In the genomic region with DNA sequence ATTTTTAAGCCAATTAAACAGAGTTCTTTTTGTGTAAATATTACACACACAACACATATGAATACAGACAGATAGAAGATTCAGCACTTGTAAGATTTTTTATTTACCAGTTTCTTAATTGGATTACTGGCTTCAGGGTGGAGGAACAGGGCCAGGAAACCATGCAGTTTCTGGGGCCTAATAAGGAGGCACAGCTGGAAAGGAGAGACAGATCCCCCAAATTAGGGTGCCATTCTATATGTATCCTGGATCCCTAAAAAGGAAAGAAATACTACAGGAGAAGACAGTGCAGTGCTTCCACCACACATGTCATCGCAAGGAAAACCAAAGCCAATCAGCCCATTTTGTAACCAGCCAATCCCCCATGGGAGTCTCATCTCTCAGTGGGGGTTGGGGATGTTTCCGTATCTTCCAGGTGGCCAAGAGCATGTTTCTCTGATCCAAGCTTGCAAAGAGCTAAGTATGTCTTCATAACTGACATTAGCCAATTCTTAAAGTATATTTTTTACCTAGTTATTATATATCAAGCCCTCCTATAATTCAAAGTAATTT, we compare ENCODE assay signal across 32 cellular contexts. TPM values are rescaled to one million over a fixed set of nuclear protein-coding genes. Genes with fewer than 3 reads are reported as not detected.
"Had no signal": no experiment of that assay in that cellular context is flagged by ENCODE, and none has a peak within 500 bp of the region (broad histone marks: within the 10 kb centered on the region; RNA-seq: fewer than 3 reads in every experiment).

No MANE protein-coding gene starts in this region.

- ATAC-seq: esophagus mucosa; foreskin keratinocyte; gastroesophageal sphincter; heart right ventricle; left cardiac atrium; left lung; naive thymus-derived CD8-positive, alpha-beta T cell; psoas muscle; right cardiac atrium; stimulated activated memory B cell treated with anti-CD40 and anti-IgM and Interleukin-4, amounts not matched to agents 10 μg/mL and 1 μg/mL and 100 μg/mL, for 72 hours; stimulated activated naive CD8-positive, alpha-beta T cell treated with anti-CD3 and anti-CD28 coated beads, Interleukin-15, Interleukin-2, amounts not matched to agents 100 U/mL and 50 U/mL, for 24 hours had no signal

- H3K4me1 Mint-ChIP-seq: naive thymus-derived CD8-positive, alpha-beta T cell; nephron progenitor cell; stimulated activated memory B cell treated with anti-CD40 and anti-IgM and Interleukin-4, amounts not matched to agents 10 μg/mL and 1 μg/mL and 100 μg/mL, for 72 hours had no signal

- DNase-seq: dorsolateral prefrontal cortex; effector CD4-positive, alpha-beta T cell; foreskin keratinocyte; heart right ventricle; hippocampal formation; left cardiac atrium; left lung; mesenchymal stem cell; midbrain; naive thymus-derived CD8-positive, alpha-beta T cell; nephron progenitor cell; nucleus accumbens; ovary; posterior cingulate gyrus; psoas muscle; right cardiac atrium; spleen; stimulated activated CD4-positive, alpha-beta T cell treated with anti-CD3 and anti-CD28 coated beads, Interleukin-4, amount 100 ng/mL, for 4 hours; stimulated activated naive CD8-positive, alpha-beta T cell treated with anti-CD3 and anti-CD28 coated beads, Interleukin-15, Interleukin-2, amounts not matched to agents 100 U/mL and 50 U/mL, for 24 hours; substantia nigra; testis; tibial artery; upper lobe of left lung had no signal

- H3K27me3 ChIP-seq: ovary, testis, upper lobe of left lung had no signal

- H3K27ac ChIP-seq: dorsolateral prefrontal cortex, epithelial cell of prostate, foreskin keratinocyte, gastroesophageal sphincter, heart right ventricle, left lung, ovary, psoas muscle, skin epidermis, spleen, testis, tibial artery, upper lobe of left lung had no signal

- H3K4me3 ChIP-seq: dorsolateral prefrontal cortex, gastroesophageal sphincter, heart right ventricle, left lung, ovary, psoas muscle, skin epidermis, spleen, testis, tibial artery, upper lobe of left lung had no signal

- H3K4me1 ChIP-seq: foreskin keratinocyte, gastroesophageal sphincter, heart right ventricle, left lung, psoas muscle, spleen, testis, tibial artery, upper lobe of left lung had no signal

- H3K9me3 ChIP-seq: testis had no signal

- H3K4me3 Mint-ChIP-seq: naive thymus-derived CD8-positive, alpha-beta T cell; nephron progenitor cell; stimulated activated memory B cell treated with anti-CD40 and anti-IgM and Interleukin-4, amounts not matched to agents 10 μg/mL and 1 μg/mL and 100 μg/mL, for 72 hours had no signal

- H3K36me3 Mint-ChIP-seq: stimulated activated memory B cell treated with anti-CD40 and anti-IgM and Interleukin-4, amounts not matched to agents 10 μg/mL and 1 μg/mL and 100 μg/mL, for 72 hours had no signal

- H3K36me3 ChIP-seq: gastroesophageal sphincter, heart right ventricle, left lung, ovary, spleen, tibial artery, upper lobe of left lung had no signal

- H3K27ac Mint-ChIP-seq: naive thymus-derived CD8-positive, alpha-beta T cell; nephron progenitor cell; stimulated activated memory B cell treated with anti-CD40 and anti-IgM and Interleukin-4, amounts not matched to agents 10 μg/mL and 1 μg/mL and 100 μg/mL, for 72 hours had no signal

- FAIRE-seq: colon, islet of Langerhans, urothelium cell line had no signal

RNA-seq across cellular contexts. Expression of a gene that starts 15.8 kb away (rescaled TPM):
- total RNA-seq: fibroblast of lung; foreskin keratinocyte; naive thymus-derived CD8-positive, alpha-beta T cell had no signal
- polyA plus RNA-seq: fibroblast of lung; foreskin keratinocyte; naive thymus-derived CD8-positive, alpha-beta T cell had no signal
